8 cellular contexts compared by ENCODE assay signal in the genomic region with DNA sequence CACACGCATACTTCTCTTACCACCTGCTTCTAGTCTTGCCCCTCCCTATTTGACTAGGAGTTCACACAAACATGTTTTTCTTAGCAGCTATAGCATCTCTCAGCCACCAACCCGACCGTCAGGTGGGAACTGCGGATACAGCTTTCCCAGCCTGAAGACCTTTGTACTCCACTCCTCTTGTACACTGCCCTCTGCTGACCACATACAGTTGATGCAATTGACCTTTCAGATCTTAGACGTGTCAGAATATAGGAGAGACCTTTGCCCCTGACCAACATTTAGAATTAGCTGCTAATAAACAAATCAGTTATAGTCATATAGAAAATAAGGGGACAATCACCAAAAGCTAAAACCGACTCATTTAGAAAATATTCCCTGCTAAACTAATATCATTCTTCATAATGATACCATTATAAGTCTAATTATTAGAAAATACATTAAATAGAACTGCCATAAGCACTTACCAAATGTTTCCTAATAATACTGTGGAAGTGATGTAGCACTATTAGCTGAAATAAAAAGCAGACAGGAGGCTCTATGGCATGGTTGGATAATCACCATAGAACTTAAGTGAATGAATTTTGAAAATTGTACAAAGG.
A peak's percentile ranks its signal among the peaks of the same experiment; 100 is the strongest.
DNase-seq lines count a peak whose midpoint lies in the region; ATAC-seq and TF ChIP-seq lines count a peak whose summit lies in the region.

No MANE protein-coding gene starts in this region.

- DNase-seq in CMK (ENCODE audit: low read depth) (peak; percentile 43), NCI-H146 (lab: John Stamatoyannopoulos, UW) (peak; percentile 81), SW480 (ENCODE audit: low spot score) (peak; percentile 88), glomerular visceral epithelial cell (ENCODE audit: extremely low spot score) (peak; percentile 48), retinal pigment epithelial cell (ENCODE audit: low read depth) (peak; percentile 39), mesenteric fat pad (ENCODE audit: low spot score) (no peak)

- peak; percentile 85 for TF ChIP-seq CTCF in retinal pigment epithelial cell (conservative IDR thresholded peaks at IDR 0.05; ENCODE audit: low read depth, low read length)

- no peak overlapping the region for H3K4me3 ChIP-seq in retinal pigment epithelial cell (ENCODE audit: low read length)

- ATAC-seq in GM19023 (IDR thresholded peaks at IDR 0.05; ENCODE audit: unreplicated experiment): peak; percentile 85
- peak; percentile 89 for ATAC-seq in HG03039 (IDR thresholded peaks at IDR 0.05; ENCODE audit: unreplicated experiment)
